In the genomic region with DNA sequence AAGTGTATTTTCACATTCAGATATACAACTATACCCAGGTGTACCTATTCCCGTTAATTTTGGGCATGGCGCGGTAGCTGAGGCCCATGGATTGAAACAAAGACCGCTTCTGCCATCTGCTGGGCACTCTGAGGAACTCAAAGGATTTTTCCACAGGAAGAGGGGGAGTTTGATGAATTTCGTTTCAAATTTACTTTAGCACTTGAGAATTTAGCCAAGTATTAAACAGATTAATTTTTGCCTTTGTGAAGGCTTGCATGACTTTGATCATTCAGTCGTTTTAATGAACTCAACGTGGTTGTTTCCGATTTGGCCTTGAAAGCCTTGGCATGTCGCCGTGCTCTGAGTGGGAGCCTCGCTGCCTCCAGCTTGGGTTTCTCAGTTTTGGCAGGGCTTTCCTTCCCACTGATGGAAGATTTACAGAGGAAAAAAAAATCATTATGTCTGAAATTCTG, we compare ENCODE assay signal across 8 cellular contexts.
DNase-seq lines count a peak whose midpoint lies in the region; ATAC-seq and TF ChIP-seq lines count a peak whose summit lies in the region.

No MANE protein-coding gene starts in this region.

- peaks cover 8% of the 10 kb centered on the region for H3K27me3 ChIP-seq in WERI-Rb-1 (ENCODE audit: insufficient read depth, low read depth, severe bottlenecking)

- no peaks in the 10 kb centered on the region for H3K36me3 ChIP-seq in WERI-Rb-1

- H3K27ac ChIP-seq in WERI-Rb-1 = no peak overlapping the region
- peak overlapping the region in 1 of 2 donors; percentile 20 for H3K27ac ChIP-seq in coronary artery

- intact Hi-C loops in Right ventricle myocardium inferior (cut with DNase I) (loop anchor here (10.0 kb wide), 2 partner anchors 241 to 481 kb away; no protein-coding TSS in a partner anchor), cardiac septum (cut with DNase I) (loop anchor here (5.0 kb wide), 1 partner anchor 484 kb away; no protein-coding TSS in a partner anchor)

- ATAC-seq in Right ventricle myocardium inferior = peak; percentile 79
- ATAC-seq in left lobe of liver = peak; percentile 97

- H3K4me3 ChIP-seq in WERI-Rb-1 (ENCODE audit: low read depth, low read length) (peak overlapping the region; percentile 19; the same call in 1 of the 2 replicates), coronary artery (peak overlapping the region; percentile 65)

- DNase-seq in Right ventricle myocardium inferior (ENCODE audit: missing footprints) (peak; percentile 71), cardiac septum (ENCODE audit: low spot score) (no peak), NCI-H128 (lab: John Stamatoyannopoulos, UW; ENCODE audit: unreplicated experiment) (peak; percentile 12), WERI-Rb-1 (peak; percentile 18), coronary artery (ENCODE audit: low spot score) (no peak), left lobe of liver (ENCODE audit: low spot score) (no peak), OCI-M2 (lab: John Stamatoyannopoulos, UW; ENCODE audit: unreplicated experiment) (no peak)
- DNase-seq in stimulated activated CD4-positive, alpha-beta T cell treated with anti-CD3 and anti-CD28 coated beads, Interleukin-4, amount 100 ng/mL, for 1 hour = peak; percentile 48

- TF ChIP-seq CTCF in WERI-Rb-1 (IDR thresholded peaks at IDR 0.05; ENCODE audit: low read depth, low read length) (peak; percentile 54), coronary artery (IDR thresholded peaks at IDR 0.05) (no peak)

- no peaks in the 10 kb centered on the region for H3K9me3 ChIP-seq in WERI-Rb-1 (ENCODE audit: severe bottlenecking)

Comparison
In these comparisons a context has a peak if more than half of its experiments do, and no peak if none do; other contexts are left out.
1. DNase-seq: peak in Right ventricle myocardium inferior (single experiment), NCI-H128 (single experiment), WERI-Rb-1 (single experiment) and stimulated activated CD4-positive, alpha-beta T cell treated with anti-CD3 and anti-CD28 coated beads, Interleukin-4, amount 100 ng/mL, for 1 hour (single experiment); none in cardiac septum (single experiment), coronary artery (single experiment), left lobe of liver (single experiment) and OCI-M2 (single experiment).